Comparison of ENCODE assay signal across 8 cellular contexts in genomic region chr20:44215125-44215524, GRCh38. TPM values are rescaled to one million over a fixed set of nuclear protein-coding genes. Genes with fewer than 3 reads are reported as not detected.
DNase-seq lines count a peak whose midpoint lies in the region; ATAC-seq and TF ChIP-seq lines count a peak whose summit lies in the region.

No MANE protein-coding gene starts in this region.

- no peak overlapping the region for H3K4me2 ChIP-seq in Loucy (ENCODE audit: low read depth, low read length, poor library complexity, severe bottlenecking)

- peak; percentile 72 for DNase-seq in EH (ENCODE audit: low read depth)
- DNase-seq in SKM-1 treated with dmso at 0.1 percent for 144 hours (lab: John Stamatoyannopoulos, UW; ENCODE audit: unreplicated experiment): peak; percentile 73
- peak; percentile 68 to 71 for DNase-seq in activated naive CD4-positive, alpha-beta T cell treated with anti-CD3 and anti-CD28 coated beads, Interleukin-2, amount 50 U/mL, for 72 hours (ENCODE audit: low spot score in 2 of 2)
- peak; percentile 62 to 82 (median 67) for DNase-seq in heart left ventricle
- DNase-seq in renal cortical epithelial cell (ENCODE audit: low read depth): peak; percentile 51

- H3K4me3 ChIP-seq in Loucy (ENCODE audit: low read length, poor library complexity, severe bottlenecking) (no peak overlapping the region), heart left ventricle (no peak overlapping the region)

- no peaks in the 10 kb centered on the region for H3K27me3 ChIP-seq in Loucy (ENCODE audit: insufficient read depth, low read length, poor library complexity, severe bottlenecking)
- no peaks in the 10 kb centered on the region for H3K27me3 ChIP-seq in heart left ventricle

- H3K36me3 Mint-ChIP-seq in activated naive CD4-positive, alpha-beta T cell treated with anti-CD3 and anti-CD28 coated beads, Interleukin-2, amount 50 U/mL, for 72 hours: peaks cover 10 to 11% of the 10 kb centered on the region in 2 donors

- H3K9ac ChIP-seq in Loucy (ENCODE audit: low read depth, low read length, poor library complexity, severe bottlenecking): no peak overlapping the region

- no peaks in the 10 kb centered on the region for H3K36me3 ChIP-seq in Loucy (ENCODE audit: insufficient read depth, low read length)
- peaks cover 0 to 13% (median 0%) of the 10 kb centered on the region in 9 donors for H3K36me3 ChIP-seq in heart left ventricle

- no peak overlapping the region for H3K27ac ChIP-seq in heart left ventricle

- H3K9me3 ChIP-seq in Loucy (ENCODE audit: insufficient read depth, low read depth, low read length) (no peaks in the 10 kb centered on the region), heart left ventricle (no peaks in the 10 kb centered on the region)

- H4K20me1 ChIP-seq in Loucy (ENCODE audit: insufficient read depth, low read length, poor library complexity, severe bottlenecking): peaks cover 3% of the 10 kb centered on the region

- peak overlapping the region in 1 of 2 donors; percentile 8 for H3K27ac Mint-ChIP-seq in activated naive CD4-positive, alpha-beta T cell treated with anti-CD3 and anti-CD28 coated beads, Interleukin-2, amount 50 U/mL, for 72 hours

- intact Hi-C loops in heart left ventricle (cut with DNase I): loop anchor here in 9 of 10 donors (1.0 to 10.0 kb wide), 12 partner anchors 96 to 520 kb away; partner anchors contain the start of gene FITM2 (in 3 of the 9)

- no peaks in the 10 kb centered on the region for H3K9me3 Mint-ChIP-seq in activated naive CD4-positive, alpha-beta T cell treated with anti-CD3 and anti-CD28 coated beads, Interleukin-2, amount 50 U/mL, for 72 hours

- 49 to 52% (median 50%) methylated on average over 7 of the region's 7 CpGs for WGBS in heart left ventricle, 4 donors

- H3K79me2 ChIP-seq in Loucy (ENCODE audit: insufficient read depth, low read length): peaks cover 12% of the 10 kb centered on the region

- H3F3A ChIP-seq in Loucy (ENCODE audit: low read depth): peaks cover 6% of the 10 kb centered on the region; the same call in 1 of the 2 replicates

- H2AFZ ChIP-seq in Loucy (ENCODE audit: low read length): no peak overlapping the region

- TF ChIP-seq POLR2A in heart left ventricle (IDR thresholded peaks at IDR 0.05): no peak

- H3K4me1 ChIP-seq in Loucy (ENCODE audit: insufficient read depth, low read length, poor library complexity, severe bottlenecking) (peaks cover 34% of the 10 kb centered on the region), heart left ventricle (peaks cover 0 to 32% (median 21%) of the 10 kb centered on the region in 12 donors)

- TF ChIP-seq CTCF in Loucy (conservative IDR thresholded peaks at IDR 0.05; ENCODE audit: low read length): peak; percentile 97
- peak; percentile 67 to 88 (median 80) for TF ChIP-seq CTCF in heart left ventricle (IDR thresholded peaks at IDR 0.05)

- no peaks in the 10 kb centered on the region for H3K9me2 ChIP-seq in Loucy (replicated peaks; ENCODE audit: low read depth, low read length)

- peak in 1 of 2 donors; percentile 20 for ATAC-seq in activated naive CD4-positive, alpha-beta T cell treated with anti-CD3 and anti-CD28 coated beads, Interleukin-2, amount 50 U/mL, for 72 hours
- no peak for ATAC-seq in heart left ventricle
- ATAC-seq in HG03457 (IDR thresholded peaks at IDR 0.05; ENCODE audit: unreplicated experiment): no peak
- no peak for ATAC-seq in HG02571 (IDR thresholded peaks at IDR 0.05; ENCODE audit: unreplicated experiment)

RNA-seq across cellular contexts. Expression of gene OSER1, which starts 4.6 kb away (rescaled TPM):
- 10 to 100 TPM; 32.2 to 42.8 TPM for total RNA-seq in activated naive CD4-positive, alpha-beta T cell treated with anti-CD3 and anti-CD28 coated beads, Interleukin-2, amount 50 U/mL, for 72 hours
- 10 to 100 TPM; 20.6 to 39.0 (median 34.1) TPM for total RNA-seq in heart left ventricle
- 10 to 100 TPM; 11.9 to 35.6 TPM for polyA plus RNA-seq in heart left ventricle
- total RNA-seq in renal cortical epithelial cell: 36.5 and 39.8 TPM in 2 replicates

RNA-seq across cellular contexts. Expression of gene JPH2, which starts 28.1 kb away (rescaled TPM):
- under 1 TPM in 1 of 2 donors, not detected in 1; 0.97 TPM for total RNA-seq in activated naive CD4-positive, alpha-beta T cell treated with anti-CD3 and anti-CD28 coated beads, Interleukin-2, amount 50 U/mL, for 72 hours
- total RNA-seq in heart left ventricle (100 to 1,000 TPM in 8 of 9 donors, 10 to 100 TPM in 1; 99.5 to 219 (median 166) TPM), renal cortical epithelial cell (8.5 and 11.6 TPM in 2 replicates)
- polyA plus RNA-seq in heart left ventricle: 100 to 1,000 TPM; 129 to 144 TPM

RNA-seq across cellular contexts. Expression of gene GDAP1L1, which starts 32.0 kb away (rescaled TPM):
- not detected for total RNA-seq in activated naive CD4-positive, alpha-beta T cell treated with anti-CD3 and anti-CD28 coated beads, Interleukin-2, amount 50 U/mL, for 72 hours
- under 1 TPM in 7 of 9 donors, not detected in 2; 0.19 to 0.67 (median 0.41) TPM for total RNA-seq in heart left ventricle
- polyA plus RNA-seq in heart left ventricle: under 1 TPM; 0.12 to 0.30 TPM
- not detected in 2 replicates for total RNA-seq in renal cortical epithelial cell
